In the genomic region with DNA sequence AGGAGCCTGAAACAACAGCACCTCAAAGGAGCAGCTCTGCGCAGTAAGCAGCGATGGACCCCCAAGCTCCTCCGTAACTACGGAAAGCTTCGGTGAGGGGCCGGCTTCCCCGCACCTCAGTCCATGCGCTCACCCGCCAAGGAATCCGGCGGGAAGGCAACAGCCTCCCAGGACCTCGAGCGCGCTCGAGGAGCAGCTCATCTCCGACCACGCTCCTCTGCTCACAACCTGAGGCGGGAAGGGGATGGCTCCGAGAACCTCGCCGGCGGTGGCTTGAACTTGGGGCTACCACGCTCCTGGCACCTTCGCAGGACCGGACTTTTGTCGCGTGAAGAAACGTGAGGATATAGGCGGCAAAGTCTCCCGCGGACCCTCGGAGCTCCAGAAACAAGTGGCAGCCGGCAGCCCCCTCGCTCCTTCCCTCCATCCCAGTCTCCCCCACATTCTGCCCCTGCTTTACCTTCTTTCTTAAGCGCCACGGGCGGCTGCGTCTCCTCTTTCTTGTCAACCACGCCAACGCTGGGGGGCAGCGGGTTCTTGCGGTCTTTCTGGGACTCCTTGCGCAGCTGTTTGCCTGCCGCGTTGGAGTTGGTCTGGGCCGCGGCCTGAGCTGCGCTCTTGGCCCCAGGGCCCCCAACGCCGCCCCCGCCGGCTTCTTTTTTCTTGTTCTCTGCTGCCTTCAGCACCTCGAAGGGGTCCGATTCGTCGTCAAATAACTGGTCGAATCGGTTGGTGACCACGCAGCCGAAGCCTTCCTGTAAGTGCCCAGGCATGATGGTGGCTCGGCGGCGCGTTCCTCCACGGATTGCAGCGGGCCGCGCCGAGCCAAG, we compare ENCODE assay signal across 1 cellular context.
TF ChIP-seq lines count a peak whose summit lies in the region.

No MANE protein-coding gene starts in this region.

TF ChIP-seq in HepG2, 621 proteins besides CTCF, POLR2A, EP300 and RAD21 (continued from another document):
- TF ChIP-seq, protein P1, sequence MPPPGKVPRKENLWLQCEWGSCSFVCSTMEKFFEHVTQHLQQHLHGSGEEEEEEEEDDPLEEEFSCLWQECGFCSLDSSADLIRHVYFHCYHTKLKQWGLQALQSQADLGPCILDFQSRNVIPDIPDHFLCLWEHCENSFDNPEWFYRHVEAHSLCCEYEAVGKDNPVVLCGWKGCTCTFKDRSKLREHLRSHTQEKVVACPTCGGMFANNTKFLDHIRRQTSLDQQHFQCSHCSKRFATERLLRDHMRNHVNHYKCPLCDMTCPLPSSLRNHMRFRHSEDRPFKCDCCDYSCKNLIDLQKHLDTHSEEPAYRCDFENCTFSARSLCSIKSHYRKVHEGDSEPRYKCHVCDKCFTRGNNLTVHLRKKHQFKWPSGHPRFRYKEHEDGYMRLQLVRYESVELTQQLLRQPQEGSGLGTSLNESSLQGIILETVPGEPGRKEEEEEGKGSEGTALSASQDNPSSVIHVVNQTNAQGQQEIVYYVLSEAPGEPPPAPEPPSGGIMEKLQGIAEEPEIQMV (CRISPR knock-in tag; IDR thresholded peaks at IDR 0.05; ENCODE audit: low read depth): no peak
- TF ChIP-seq PRPF4 (IDR thresholded peaks at IDR 0.05; ENCODE audit: low read depth, low read length, poor library complexity, severe bottlenecking) (no peak), ZNF543 (CRISPR knock-in tag; IDR thresholded peaks at IDR 0.05) (0 out of 2 replicates have a peak, but pooled peaks have one; percentile 13), ZBTB21 (CRISPR knock-in tag; IDR thresholded peaks at IDR 0.05) (peak; percentile 56; the same call in 1 of the 2 replicates), ARHGAP35 (CRISPR knock-in tag; IDR thresholded peaks at IDR 0.05; ENCODE audit: borderline replicate concordance) (0 out of 2 replicates have a peak, but pooled peaks have one; percentile 60), HNF4A (CRISPR knock-in tag; IDR thresholded peaks at IDR 0.05) (no peak), ZNF678 (CRISPR knock-in tag; IDR thresholded peaks at IDR 0.05) (no peak), KLF11 (CRISPR knock-in tag; IDR thresholded peaks at IDR 0.05) (no peak), DNMT3B (CRISPR knock-in tag; conservative IDR thresholded peaks at IDR 0.05) (no peak), ZBTB8A (CRISPR knock-in tag; IDR thresholded peaks at IDR 0.05; ENCODE audit: borderline replicate concordance, low read depth) (no peak), U2AF2 (IDR thresholded peaks at IDR 0.05; ENCODE audit: low read depth, low read length) (no peak), ZNF121 (CRISPR knock-in tag; IDR thresholded peaks at IDR 0.05) (no peak), ZNF274 (CRISPR knock-in tag; IDR thresholded peaks at IDR 0.05) (no peak), ETV6 (CRISPR knock-in tag; conservative IDR thresholded peaks at IDR 0.05) (no peak), IRX3 (CRISPR knock-in tag; IDR thresholded peaks at IDR 0.05; ENCODE audit: borderline replicate concordance, low read depth) (no peak), RARG (CRISPR knock-in tag; IDR thresholded peaks at IDR 0.05; ENCODE audit: low read depth) (0 out of 2 replicates have a peak, but pooled peaks have one; percentile 5), BCL6 (CRISPR knock-in tag; IDR thresholded peaks at IDR 0.05) (0 out of 2 replicates have a peak, but pooled peaks have one; percentile 34), RELA (CRISPR knock-in tag; IDR thresholded peaks at IDR 0.05) (0 out of 2 replicates have a peak, but pooled peaks have one; percentile 28), FOXC1 (CRISPR knock-in tag; IDR thresholded peaks at IDR 0.05; ENCODE audit: borderline replicate concordance) (no peak), RBM39 (IDR thresholded peaks at IDR 0.05; ENCODE audit: low read depth, low read length, poor library complexity, severe bottlenecking) (peak; percentile 31), NFIC (IDR thresholded peaks at IDR 0.05; ENCODE audit: low read length) (no peak), KAT7 (CRISPR knock-in tag; IDR thresholded peaks at IDR 0.05; ENCODE audit: borderline replicate concordance) (no peak), GATAD2A (CRISPR knock-in tag; IDR thresholded peaks at IDR 0.05) (no peak), ZNF350 (CRISPR knock-in tag; IDR thresholded peaks at IDR 0.05; ENCODE audit: borderline replicate concordance, low read depth) (no peak), KLF13 (CRISPR knock-in tag; IDR thresholded peaks at IDR 0.05) (no peak), ZNF124 (CRISPR knock-in tag; IDR thresholded peaks at IDR 0.05) (no peak), CCDC6 (CRISPR knock-in tag; IDR thresholded peaks at IDR 0.05) (no peak; the same call in 1 of the 2 replicates), GATA4 (IDR thresholded peaks at IDR 0.05; ENCODE audit: borderline replicate concordance, low read depth) (0 out of 2 replicates have a peak, but pooled peaks have one; percentile 9), HNRNPH1 (optimal IDR thresholded peaks at IDR 0.05; ENCODE audit: low read depth, low read length) (no peak), ZNF780A (CRISPR knock-in tag; IDR thresholded peaks at IDR 0.05) (peak; percentile 51; the same call in 1 of the 2 replicates), ZBTB7B (CRISPR knock-in tag; IDR thresholded peaks at IDR 0.05) (no peak)
- TF ChIP-seq, protein P2, sequence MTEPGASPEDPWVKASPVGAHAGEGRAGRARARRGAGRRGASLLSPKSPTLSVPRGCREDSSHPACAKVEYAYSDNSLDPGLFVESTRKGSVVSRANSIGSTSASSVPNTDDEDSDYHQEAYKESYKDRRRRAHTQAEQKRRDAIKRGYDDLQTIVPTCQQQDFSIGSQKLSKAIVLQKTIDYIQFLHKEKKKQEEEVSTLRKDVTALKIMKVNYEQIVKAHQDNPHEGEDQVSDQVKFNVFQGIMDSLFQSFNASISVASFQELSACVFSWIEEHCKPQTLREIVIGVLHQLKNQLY (CRISPR knock-in tag; IDR thresholded peaks at IDR 0.05): no peak
- TF ChIP-seq, protein P3, sequence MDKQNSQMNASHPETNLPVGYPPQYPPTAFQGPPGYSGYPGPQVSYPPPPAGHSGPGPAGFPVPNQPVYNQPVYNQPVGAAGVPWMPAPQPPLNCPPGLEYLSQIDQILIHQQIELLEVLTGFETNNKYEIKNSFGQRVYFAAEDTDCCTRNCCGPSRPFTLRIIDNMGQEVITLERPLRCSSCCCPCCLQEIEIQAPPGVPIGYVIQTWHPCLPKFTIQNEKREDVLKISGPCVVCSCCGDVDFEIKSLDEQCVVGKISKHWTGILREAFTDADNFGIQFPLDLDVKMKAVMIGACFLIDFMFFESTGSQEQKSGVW (CRISPR knock-in tag; IDR thresholded peaks at IDR 0.05; ENCODE audit: borderline replicate concordance): no peak
- TF ChIP-seq, protein P4, sequence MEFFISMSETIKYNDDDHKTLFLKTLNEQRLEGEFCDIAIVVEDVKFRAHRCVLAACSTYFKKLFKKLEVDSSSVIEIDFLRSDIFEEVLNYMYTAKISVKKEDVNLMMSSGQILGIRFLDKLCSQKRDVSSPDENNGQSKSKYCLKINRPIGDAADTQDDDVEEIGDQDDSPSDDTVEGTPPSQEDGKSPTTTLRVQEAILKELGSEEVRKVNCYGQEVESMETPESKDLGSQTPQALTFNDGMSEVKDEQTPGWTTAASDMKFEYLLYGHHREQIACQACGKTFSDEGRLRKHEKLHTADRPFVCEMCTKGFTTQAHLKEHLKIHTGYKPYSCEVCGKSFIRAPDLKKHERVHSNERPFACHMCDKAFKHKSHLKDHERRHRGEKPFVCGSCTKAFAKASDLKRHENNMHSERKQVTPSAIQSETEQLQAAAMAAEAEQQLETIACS (CRISPR knock-in tag; IDR thresholded peaks at IDR 0.05): no peak
TF ChIP-seq in HepG2: peak in this region for 60.
